1 cellular context compared by ENCODE assay signal in genomic region chr2:205692095-205692494, GRCh38.
TF ChIP-seq lines count a peak whose summit lies in the region.

No MANE protein-coding gene starts in this region.

TF ChIP-seq in SK-N-SH, 30 proteins besides CTCF, POLR2A, EP300 and RAD21 (continued from another document):
- TF ChIP-seq POLR2AphosphoS5 (IDR thresholded peaks at IDR 0.05; ENCODE audit: low read depth, low read length), result 0 out of 2 replicates have a peak, but pooled peaks have one; percentile 32
- TF ChIP-seq TAF1 (IDR thresholded peaks at IDR 0.05; ENCODE audit: borderline replicate concordance, low read depth, low read length), result no peak
- TF ChIP-seq RFX5 (IDR thresholded peaks at IDR 0.05; ENCODE audit: low read length), result no peak
- peak; percentile 27; the same call in 1 of the 2 replicates for TF ChIP-seq NFIC (IDR thresholded peaks at IDR 0.05; ENCODE audit: borderline replicate concordance)
TF ChIP-seq in SK-N-SH: peak in this region for 8.
